In genomic region chr1:225777583-225778411, GRCh38 we compare ENCODE assay signal across 8 cellular contexts. TPM values are rescaled to one million over a fixed set of nuclear protein-coding genes. Genes with fewer than 3 reads are reported as not detected.
DNase-seq lines count a peak whose midpoint lies in the region; ATAC-seq, FAIRE-seq and TF ChIP-seq lines count a peak whose summit lies in the region.

TSS of gene SRP9 (plus strand) at chr1:225777826. CDS start at chr1:225777941, 115 bp downstream.

- FAIRE-seq in kidney (lab: Jason Lieb, UNC): peak; percentile 94

- TF ChIP-seq CTCF in chondrocyte (IDR thresholded peaks at IDR 0.05): peak; percentile 93
- peak; percentile 82 for TF ChIP-seq CTCF in kidney (IDR thresholded peaks at IDR 0.05; ENCODE audit: borderline replicate concordance, extremely low read depth, insufficient read depth)

- H3K9me3 ChIP-seq in kidney (ENCODE audit: control insufficient read depth in 1 of 2, low read length in 2 of 2): no peaks in the 10 kb centered on the region

- H3K27ac ChIP-seq in kidney (ENCODE audit: low read depth in 2 of 2, low read length in 2 of 2): peak within 1 kb of the TSS; percentile 79 to 92

- intact Hi-C loops in kidney (cut with DNase I): loop anchor here (10.0 kb wide), 1 partner anchor 223 kb away; no protein-coding TSS in a partner anchor

- H3K4me1 Mint-ChIP-seq in chondrocyte (ENCODE audit: low read depth): peaks cover 59% of the 10 kb centered on the region

- DNase-seq in Ammon's horn (ENCODE audit: low spot score) (peak; percentile 99), NCI-H446 treated with DMSO at 0.1 percent for 48 hours (lab: John Stamatoyannopoulos, UW) (peak; percentile 96), chondrocyte (ENCODE audit: low spot score) (peak; percentile 100), kidney (peak; percentile 100)
- DNase-seq in activated CD4-positive, CD25-positive, alpha-beta regulatory T cell treated with anti-CD3 and anti-CD28 coated beads, Interleukin-2, amount 50 U/mL, for 72 hours: peak; percentile 97
- DNase-seq in stimulated activated CD4-positive, alpha-beta T cell treated with anti-CD3 and anti-CD28 coated beads, Interleukin-15, amount 100 ng/mL, for 24 hours: peak; percentile 99

- H3K27me3 Mint-ChIP-seq in chondrocyte (ENCODE audit: low read depth): no peaks in the 10 kb centered on the region

- no peaks in the 10 kb centered on the region for H3K36me3 Mint-ChIP-seq in chondrocyte (ENCODE audit: low read depth)

- peaks cover 5 to 11% of the 10 kb centered on the region in 2 donors for H3K4me1 ChIP-seq in kidney (ENCODE audit: control insufficient read depth in 1 of 2, insufficient read depth in 1 of 2, low read depth in 1 of 2, low read length in 2 of 2)

- H3K36me3 ChIP-seq in kidney (ENCODE audit: control insufficient read depth in 1 of 2, insufficient read depth in 2 of 2, low read length in 2 of 2): no peaks in the 10 kb centered on the region

- H3K9me3 Mint-ChIP-seq in chondrocyte (ENCODE audit: low read depth): no peaks in the 10 kb centered on the region

- H3K4me3 Mint-ChIP-seq in chondrocyte (ENCODE audit: unreplicated experiment): no peak within 1 kb of the TSS

- H3K9ac ChIP-seq in kidney (ENCODE audit: low read length in 2 of 2): peak within 1 kb of the TSS; percentile 83 to 94

- peak within 1 kb of the TSS; percentile 81 to 99 for H3K4me3 ChIP-seq in kidney (ENCODE audit: low read length in 2 of 2)

- ATAC-seq in GM19043 (IDR thresholded peaks at IDR 0.05; ENCODE audit: low read depth, unreplicated experiment) (peak; percentile 99), HG03378 (IDR thresholded peaks at IDR 0.05; ENCODE audit: unreplicated experiment) (peak; percentile 98)

- no peak within 1 kb of the TSS for H3K27ac Mint-ChIP-seq in chondrocyte (ENCODE audit: unreplicated experiment)

RNA-seq across cellular contexts. Expression of gene SRP9, which starts in this region (rescaled TPM):
- total RNA-seq in chondrocyte: 190 to 207 TPM (median 200 TPM) in 3 replicates
- total RNA-seq in kidney: 199 TPM
- 307 TPM for polyA plus RNA-seq in kidney (ENCODE audit: insufficient read depth, low read depth, low replicate concordance)

Comparison
In these comparisons a context has a peak if more than half of its experiments do, and no peak if none do; other contexts are left out.
1. Peak in every context shown above with its lines: DNase-seq, ATAC-seq, H3K4me3 ChIP-seq and H3K27ac ChIP-seq.